ENCODE assay signal across 31 cellular contexts in genomic region chr22:22150457-22150856, GRCh38.
DNase-seq lines count a peak whose midpoint lies in the region; ATAC-seq, FAIRE-seq and TF ChIP-seq lines count a peak whose summit lies in the region.
"Had no signal": no experiment of that assay in that cellular context is flagged by ENCODE, and none has a peak within 500 bp of the region (broad histone marks: within the 10 kb centered on the region; RNA-seq: fewer than 3 reads in every experiment).

No MANE protein-coding gene starts in this region.

- TF ChIP-seq EP300 in K562 (IDR thresholded peaks at IDR 0.05; ENCODE audit: low read length): no peak

- no peak overlapping the region for H2AFZ ChIP-seq in K562 (ENCODE audit: low read depth, low read length)

- no peak overlapping the region for H3K4me2 ChIP-seq in K562 (ENCODE audit: insufficient read depth, low read length)
- H3K4me2 ChIP-seq: A549; BLaER1; BLaER1 treated with 17β-estradiol and CSF1 and Interleukin-3, amounts not matched to agents 10 nM and 100 nM had no signal

- TF ChIP-seq POLR2A in K562 (conservative IDR thresholded peaks at IDR 0.05): no peak

- no peak overlapping the region for H3K4me3 Mint-ChIP-seq in activated T-helper 17 cell treated with anti-CD3 and anti-CD28 coated beads, Interleukin-2, amount 50 U/mL, for 72 hours
- H3K4me3 Mint-ChIP-seq: B cell; CD14-positive monocyte; CD4-positive, alpha-beta memory T cell; CD4-positive, alpha-beta T cell; CD4-positive, CD25-positive, alpha-beta regulatory T cell; CD8-positive, alpha-beta memory T cell; CD8-positive, alpha-beta T cell had no signal

- H3K9me1 ChIP-seq in K562 (ENCODE audit: control insufficient read depth, insufficient read depth, low read length): no peaks in the 10 kb centered on the region

- POLR2A ChIA-PET in K562 (lab: Yijun Ruan, JAX): interaction anchor here (1.0 to 5.2 kb wide), 4 partner anchors 13 to 28 kb away, joined by 3 to 38 read pairs (median 12); no protein-coding TSS in a partner anchor

- no peak for TF ChIP-seq RAD21 in K562 (CRISPR knock-in tag; conservative IDR thresholded peaks at IDR 0.05 in 1 of 2, IDR thresholded peaks at IDR 0.05 in 1 of 2)

- no peaks in the 10 kb centered on the region for H3K36me3 ChIP-seq in K562 (ENCODE audit: control insufficient read depth, insufficient read depth, low read length)
- H3K36me3 ChIP-seq: BE2C; BLaER1; BLaER1 treated with 17β-estradiol and CSF1 and Interleukin-3, amounts not matched to agents 10 nM and 100 nM had no signal

- in situ Hi-C loops in K562 (cut with MboI): no loop called here

- no peaks in the 10 kb centered on the region for H3K4me1 ChIP-seq in K562 (replicated peaks in 1 of 2; ENCODE audit: control insufficient read depth in 2 of 2, insufficient read depth in 2 of 2, low read length in 2 of 2)
- H3K4me1 ChIP-seq: A549; BE2C; BLaER1; BLaER1 treated with 17β-estradiol and CSF1 and Interleukin-3, amounts not matched to agents 10 nM and 100 nM; Caco-2 had no signal

- ATAC-seq in K562: no peak
- ATAC-seq in activated T-helper 17 cell treated with anti-CD3 and anti-CD28 coated beads, Interleukin-2, amount 50 U/mL, for 72 hours (replicated peaks): no peak
- ATAC-seq: A549; CD8-positive, alpha-beta T cell had no signal

- no peaks in the 10 kb centered on the region for H3K9me3 ChIP-seq in K562 (replicated peaks; ENCODE audit: control insufficient read depth, insufficient read depth, low read depth, low read length)
- H3K9me3 ChIP-seq: A549; BE2C; BLaER1; BLaER1 treated with 17β-estradiol and CSF1 and Interleukin-3, amounts not matched to agents 10 nM and 100 nM; Caco-2 had no signal

- BruUV-seq in K562 (replicated peaks; lab: Mats Ljungman, UMichigan): no TSS peak

- no peaks in the 10 kb centered on the region for H3K36me3 Mint-ChIP-seq in activated T-helper 17 cell treated with anti-CD3 and anti-CD28 coated beads, Interleukin-2, amount 50 U/mL, for 72 hours (ENCODE audit: low read depth)
- H3K36me3 Mint-ChIP-seq: CD14-positive monocyte; CD4-positive, alpha-beta memory T cell; CD4-positive, CD25-positive, alpha-beta regulatory T cell; CD8-positive, alpha-beta memory T cell; CD8-positive, alpha-beta T cell had no signal

- 2% methylated on average over 1 of the region's 1 CpG for WGBS in K562 (ENCODE audit: insufficient coverage, low coverage, missing lambda C conversion rate)

- no peak for TF ChIP-seq CTCF in K562 (IDR thresholded peaks at IDR 0.05 in 2 of 3, conservative IDR thresholded peaks at IDR 0.05 in 1 of 3; ENCODE audit: insufficient read depth in 2 of 3, low read depth in 1 of 3, low read length in 3 of 3)

- intact Hi-C loops in K562 (cut with micrococcal nuclease): loop anchor here (5.0 kb wide), 2 partner anchors 38 to 88 kb away; no protein-coding TSS in a partner anchor

- H3K4me3 ChIP-seq in K562: no peak overlapping the region
- H3K4me3 ChIP-seq: A549; BLaER1; BLaER1 treated with 17β-estradiol and CSF1 and Interleukin-3, amounts not matched to agents 10 nM and 100 nM had no signal

- H3K27me3 ChIP-seq in K562 (ENCODE audit: control insufficient read depth in 2 of 2, insufficient read depth in 2 of 2, low read length in 2 of 2): peaks cover 15 to 35% of the 10 kb centered on the region in 2 experiments
- H3K27me3 ChIP-seq: BLaER1; BLaER1 treated with 17β-estradiol and CSF1 and Interleukin-3, amounts not matched to agents 10 nM and 100 nM had no signal

- DNase-seq in K562 (ENCODE audit: extremely low read depth in 1 of 4, low spot score in 3 of 4): no peak
- DNase-seq: 8988T; ACHN; AML-193; BE2C; C1 segment of cervical spinal cord; Caco-2; Calu3; CD4-positive, alpha-beta memory T cell; CD4-positive, alpha-beta T cell; CD4-positive, CD25-positive, alpha-beta regulatory T cell; CD8-positive, alpha-beta memory T cell; CD8-positive, alpha-beta T cell; COR-L47; DMS 273 treated with DMSO at 0.1 percent for 48 hours; DMS153; DMS53; DMS79; DMS79 treated with DMSO at 0.1 percent for 48 hours; DND-41; EL had no signal

- no peak overlapping the region for H3K27ac Mint-ChIP-seq in activated T-helper 17 cell treated with anti-CD3 and anti-CD28 coated beads, Interleukin-2, amount 50 U/mL, for 72 hours
- H3K27ac Mint-ChIP-seq: B cell; CD4-positive, alpha-beta memory T cell; CD4-positive, alpha-beta T cell; CD4-positive, CD25-positive, alpha-beta regulatory T cell; CD8-positive, alpha-beta memory T cell; CD8-positive, alpha-beta T cell had no signal

- H4K20me1 ChIP-seq in K562 (replicated peaks; ENCODE audit: control insufficient read depth, insufficient read depth, low read length): no peaks in the 10 kb centered on the region
- H4K20me1 ChIP-seq: BLaER1; BLaER1 treated with 17β-estradiol and CSF1 and Interleukin-3, amounts not matched to agents 10 nM and 100 nM had no signal

- no peak overlapping the region for H3K27ac ChIP-seq in K562 (ENCODE audit: extremely low read depth, low read depth, low read length)
- H3K27ac ChIP-seq: 22Rv1; A549; BLaER1; BLaER1 treated with 17β-estradiol and CSF1 and Interleukin-3, amounts not matched to agents 10 nM and 100 nM; C4-2B had no signal

- no peaks in the 10 kb centered on the region for H3K79me2 ChIP-seq in K562 (ENCODE audit: control insufficient read depth, insufficient read depth, low read length)

- CTCF ChIA-PET in K562 (lab: Yijun Ruan, JAX; ENCODE audit: low intra/inter-chr PET ratio): no interaction called here

- H3K9ac ChIP-seq in K562 (ENCODE audit: insufficient read depth in 1 of 2, low read depth in 2 of 2, low read length in 2 of 2): no peak overlapping the region
- H3K9ac ChIP-seq: BLaER1; BLaER1 treated with 17β-estradiol and CSF1 and Interleukin-3, amounts not matched to agents 10 nM and 100 nM had no signal

- no peaks in the 10 kb centered on the region for H3K4me1 Mint-ChIP-seq in activated T-helper 17 cell treated with anti-CD3 and anti-CD28 coated beads, Interleukin-2, amount 50 U/mL, for 72 hours
- H3K4me1 Mint-ChIP-seq: CD4-positive, alpha-beta memory T cell; CD4-positive, CD25-positive, alpha-beta regulatory T cell; CD8-positive, alpha-beta memory T cell had no signal

- FAIRE-seq in K562 (lab: Jason Lieb, UNC): no peak
- FAIRE-seq: A204.1, A549, D721Med had no signal

- peaks cover 51% of the 10 kb centered on the region for H3K27me3 Mint-ChIP-seq in activated T-helper 17 cell treated with anti-CD3 and anti-CD28 coated beads, Interleukin-2, amount 50 U/mL, for 72 hours
- H3K27me3 Mint-ChIP-seq: B cell had no signal

- H3K9me3 Mint-ChIP-seq in activated T-helper 17 cell treated with anti-CD3 and anti-CD28 coated beads, Interleukin-2, amount 50 U/mL, for 72 hours: no peaks in the 10 kb centered on the region
- H3K9me3 Mint-ChIP-seq: CD4-positive, alpha-beta memory T cell; CD4-positive, alpha-beta T cell; CD4-positive, CD25-positive, alpha-beta regulatory T cell; CD8-positive, alpha-beta memory T cell; CD8-positive, alpha-beta T cell had no signal

TF ChIP-seq in K562, 482 proteins besides CTCF, POLR2A, EP300 and RAD21:
- no peak for TF ChIP-seq CEBPG (CRISPR knock-in tag; IDR thresholded peaks at IDR 0.05)
- peak in 1 of 2 experiments; percentile 13; a peak in 1 of 4 replicates for TF ChIP-seq CEBPG (tag; conservative IDR thresholded peaks at IDR 0.05 in 1 of 2, IDR thresholded peaks at IDR 0.05 in 1 of 2)
- TF ChIP-seq THRAP3 (IDR thresholded peaks at IDR 0.05; ENCODE audit: borderline replicate concordance): 0 out of 2 replicates have a peak, but pooled peaks have one; percentile 43
- TF ChIP-seq, protein P1, sequence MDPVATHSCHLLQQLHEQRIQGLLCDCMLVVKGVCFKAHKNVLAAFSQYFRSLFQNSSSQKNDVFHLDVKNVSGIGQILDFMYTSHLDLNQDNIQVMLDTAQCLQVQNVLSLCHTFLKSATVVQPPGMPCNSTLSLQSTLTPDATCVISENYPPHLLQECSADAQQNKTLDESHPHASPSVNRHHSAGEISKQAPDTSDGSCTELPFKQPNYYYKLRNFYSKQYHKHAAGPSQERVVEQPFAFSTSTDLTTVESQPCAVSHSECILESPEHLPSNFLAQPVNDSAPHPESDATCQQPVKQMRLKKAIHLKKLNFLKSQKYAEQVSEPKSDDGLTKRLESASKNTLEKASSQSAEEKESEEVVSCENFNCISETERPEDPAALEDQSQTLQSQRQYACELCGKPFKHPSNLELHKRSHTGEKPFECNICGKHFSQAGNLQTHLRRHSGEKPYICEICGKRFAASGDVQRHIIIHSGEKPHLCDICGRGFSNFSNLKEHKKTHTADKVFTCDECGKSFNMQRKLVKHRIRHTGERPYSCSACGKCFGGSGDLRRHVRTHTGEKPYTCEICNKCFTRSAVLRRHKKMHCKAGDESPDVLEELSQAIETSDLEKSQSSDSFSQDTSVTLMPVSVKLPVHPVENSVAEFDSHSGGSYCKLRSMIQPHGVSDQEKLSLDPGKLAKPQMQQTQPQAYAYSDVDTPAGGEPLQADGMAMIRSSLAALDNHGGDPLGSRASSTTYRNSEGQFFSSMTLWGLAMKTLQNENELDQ (CRISPR knock-in tag; IDR thresholded peaks at IDR 0.05; ENCODE audit: borderline replicate concordance): no peak
- peak; percentile 16; the same call in 1 of the 2 replicates for TF ChIP-seq MYBL2 (IDR thresholded peaks at IDR 0.05; ENCODE audit: low read depth)
- no peak for TF ChIP-seq MYBL2 (CRISPR knock-in tag; IDR thresholded peaks at IDR 0.05; ENCODE audit: borderline replicate concordance)
- TF ChIP-seq TFAM (CRISPR knock-in tag; conservative IDR thresholded peaks at IDR 0.05): peak; percentile 95; the same call in 1 of the 2 replicates
- no peak for TF ChIP-seq KDM2B (CRISPR knock-in tag; IDR thresholded peaks at IDR 0.05)
- peak; percentile 43; the same call in 1 of the 2 replicates for TF ChIP-seq C11orf30 (IDR thresholded peaks at IDR 0.05; ENCODE audit: low read depth)
- TF ChIP-seq ZZZ3 (IDR thresholded peaks at IDR 0.05): 0 out of 2 replicates have a peak, but pooled peaks have one; percentile 31
- TF ChIP-seq, protein P2, sequence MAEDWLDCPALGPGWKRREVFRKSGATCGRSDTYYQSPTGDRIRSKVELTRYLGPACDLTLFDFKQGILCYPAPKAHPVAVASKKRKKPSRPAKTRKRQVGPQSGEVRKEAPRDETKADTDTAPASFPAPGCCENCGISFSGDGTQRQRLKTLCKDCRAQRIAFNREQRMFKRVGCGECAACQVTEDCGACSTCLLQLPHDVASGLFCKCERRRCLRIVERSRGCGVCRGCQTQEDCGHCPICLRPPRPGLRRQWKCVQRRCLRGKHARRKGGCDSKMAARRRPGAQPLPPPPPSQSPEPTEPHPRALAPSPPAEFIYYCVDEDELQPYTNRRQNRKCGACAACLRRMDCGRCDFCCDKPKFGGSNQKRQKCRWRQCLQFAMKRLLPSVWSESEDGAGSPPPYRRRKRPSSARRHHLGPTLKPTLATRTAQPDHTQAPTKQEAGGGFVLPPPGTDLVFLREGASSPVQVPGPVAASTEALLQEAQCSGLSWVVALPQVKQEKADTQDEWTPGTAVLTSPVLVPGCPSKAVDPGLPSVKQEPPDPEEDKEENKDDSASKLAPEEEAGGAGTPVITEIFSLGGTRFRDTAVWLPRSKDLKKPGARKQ (CRISPR knock-in tag; IDR thresholded peaks at IDR 0.05): peak; percentile 68; the same call in 1 of the 2 replicates
